Comparison of ENCODE assay signal across 1 cellular context in the genomic region with DNA sequence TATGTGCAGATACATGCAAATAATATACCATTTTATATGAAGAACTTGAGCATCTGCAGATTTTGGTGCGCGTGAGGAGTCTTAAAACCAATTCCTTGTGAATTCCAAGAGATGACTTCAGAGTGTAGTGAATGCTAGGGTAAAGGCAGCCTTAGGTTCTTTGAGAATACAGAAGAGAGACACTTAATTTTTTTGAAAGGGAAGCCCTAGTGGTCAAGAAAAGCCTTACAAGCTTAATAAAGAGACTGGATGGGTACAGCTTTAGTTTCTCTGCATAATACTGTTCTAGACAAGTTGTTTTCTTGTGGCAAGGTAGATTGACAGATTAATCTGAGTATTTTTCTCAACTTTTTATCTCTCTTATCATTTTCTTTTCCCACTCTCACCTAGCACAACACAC.
TF ChIP-seq lines count a peak whose summit lies in the region.

No MANE protein-coding gene starts in this region.

TF ChIP-seq in GM23338, 12 proteins besides CTCF, POLR2A, EP300 and RAD21 (continued from another document):
- TF ChIP-seq, protein P1, sequence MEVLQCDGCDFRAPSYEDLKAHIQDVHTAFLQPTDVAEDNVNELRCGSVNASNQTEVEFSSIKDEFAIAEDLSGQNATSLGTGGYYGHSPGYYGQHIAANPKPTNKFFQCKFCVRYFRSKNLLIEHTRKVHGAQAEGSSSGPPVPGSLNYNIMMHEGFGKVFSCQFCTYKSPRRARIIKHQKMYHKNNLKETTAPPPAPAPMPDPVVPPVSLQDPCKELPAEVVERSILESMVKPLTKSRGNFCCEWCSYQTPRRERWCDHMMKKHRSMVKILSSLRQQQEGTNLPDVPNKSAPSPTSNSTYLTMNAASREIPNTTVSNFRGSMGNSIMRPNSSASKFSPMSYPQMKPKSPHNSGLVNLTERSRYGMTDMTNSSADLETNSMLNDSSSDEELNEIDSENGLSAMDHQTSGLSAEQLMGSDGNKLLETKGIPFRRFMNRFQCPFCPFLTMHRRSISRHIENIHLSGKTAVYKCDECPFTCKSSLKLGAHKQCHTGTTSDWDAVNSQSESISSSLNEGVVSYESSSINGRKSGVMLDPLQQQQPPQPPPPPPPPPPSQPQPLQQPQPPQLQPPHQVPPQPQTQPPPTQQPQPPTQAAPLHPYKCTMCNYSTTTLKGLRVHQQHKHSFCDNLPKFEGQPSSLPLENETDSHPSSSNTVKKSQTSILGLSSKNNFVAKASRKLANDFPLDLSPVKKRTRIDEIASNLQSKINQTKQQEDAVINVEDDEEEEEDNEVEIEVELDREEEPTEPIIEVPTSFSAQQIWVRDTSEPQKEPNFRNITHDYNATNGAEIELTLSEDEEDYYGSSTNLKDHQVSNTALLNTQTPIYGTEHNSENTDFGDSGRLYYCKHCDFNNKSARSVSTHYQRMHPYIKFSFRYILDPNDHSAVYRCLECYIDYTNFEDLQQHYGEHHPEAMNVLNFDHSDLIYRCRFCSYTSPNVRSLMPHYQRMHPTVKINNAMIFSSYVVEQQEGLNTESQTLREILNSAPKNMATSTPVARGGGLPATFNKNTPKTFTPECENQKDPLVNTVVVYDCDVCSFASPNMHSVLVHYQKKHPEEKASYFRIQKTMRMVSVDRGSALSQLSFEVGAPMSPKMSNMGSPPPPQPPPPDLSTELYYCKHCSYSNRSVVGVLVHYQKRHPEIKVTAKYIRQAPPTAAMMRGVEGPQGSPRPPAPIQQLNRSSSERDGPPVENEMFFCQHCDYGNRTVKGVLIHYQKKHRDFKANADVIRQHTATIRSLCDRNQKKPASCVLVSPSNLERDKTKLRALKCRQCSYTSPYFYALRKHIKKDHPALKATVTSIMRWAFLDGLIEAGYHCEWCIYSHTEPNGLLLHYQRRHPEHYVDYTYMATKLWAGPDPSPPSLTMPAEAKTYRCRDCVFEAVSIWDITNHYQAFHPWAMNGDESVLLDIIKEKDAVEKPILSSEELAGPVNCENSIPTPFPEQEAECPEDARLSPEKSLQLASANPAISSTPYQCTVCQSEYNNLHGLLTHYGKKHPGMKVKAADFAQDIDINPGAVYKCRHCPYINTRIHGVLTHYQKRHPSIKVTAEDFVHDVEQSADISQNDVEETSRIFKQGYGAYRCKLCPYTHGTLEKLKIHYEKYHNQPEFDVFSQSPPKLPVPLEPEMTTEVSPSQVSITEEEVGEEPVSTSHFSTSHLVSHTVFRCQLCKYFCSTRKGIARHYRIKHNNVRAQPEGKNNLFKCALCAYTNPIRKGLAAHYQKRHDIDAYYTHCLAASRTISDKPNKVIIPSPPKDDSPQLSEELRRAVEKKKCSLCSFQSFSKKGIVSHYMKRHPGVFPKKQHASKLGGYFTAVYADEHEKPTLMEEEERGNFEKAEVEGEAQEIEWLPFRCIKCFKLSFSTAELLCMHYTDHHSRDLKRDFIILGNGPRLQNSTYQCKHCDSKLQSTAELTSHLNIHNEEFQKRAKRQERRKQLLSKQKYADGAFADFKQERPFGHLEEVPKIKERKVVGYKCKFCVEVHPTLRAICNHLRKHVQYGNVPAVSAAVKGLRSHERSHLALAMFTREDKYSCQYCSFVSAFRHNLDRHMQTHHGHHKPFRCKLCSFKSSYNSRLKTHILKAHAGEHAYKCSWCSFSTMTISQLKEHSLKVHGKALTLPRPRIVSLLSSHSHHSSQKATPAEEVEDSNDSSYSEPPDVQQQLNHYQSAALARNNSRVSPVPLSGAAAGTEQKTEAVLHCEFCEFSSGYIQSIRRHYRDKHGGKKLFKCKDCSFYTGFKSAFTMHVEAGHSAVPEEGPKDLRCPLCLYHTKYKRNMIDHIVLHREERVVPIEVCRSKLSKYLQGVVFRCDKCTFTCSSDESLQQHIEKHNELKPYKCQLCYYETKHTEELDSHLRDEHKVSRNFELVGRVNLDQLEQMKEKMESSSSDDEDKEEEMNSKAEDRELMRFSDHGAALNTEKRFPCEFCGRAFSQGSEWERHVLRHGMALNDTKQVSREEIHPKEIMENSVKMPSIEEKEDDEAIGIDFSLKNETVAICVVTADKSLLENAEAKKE (CRISPR knock-in tag; IDR thresholded peaks at IDR 0.05): no peak
- TF ChIP-seq, protein P2, sequence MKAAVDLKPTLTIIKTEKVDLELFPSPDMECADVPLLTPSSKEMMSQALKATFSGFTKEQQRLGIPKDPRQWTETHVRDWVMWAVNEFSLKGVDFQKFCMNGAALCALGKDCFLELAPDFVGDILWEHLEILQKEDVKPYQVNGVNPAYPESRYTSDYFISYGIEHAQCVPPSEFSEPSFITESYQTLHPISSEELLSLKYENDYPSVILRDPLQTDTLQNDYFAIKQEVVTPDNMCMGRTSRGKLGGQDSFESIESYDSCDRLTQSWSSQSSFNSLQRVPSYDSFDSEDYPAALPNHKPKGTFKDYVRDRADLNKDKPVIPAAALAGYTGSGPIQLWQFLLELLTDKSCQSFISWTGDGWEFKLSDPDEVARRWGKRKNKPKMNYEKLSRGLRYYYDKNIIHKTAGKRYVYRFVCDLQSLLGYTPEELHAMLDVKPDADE (IDR thresholded peaks at IDR 0.05): no peak
- TF ChIP-seq JUNB (IDR thresholded peaks at IDR 0.05; ENCODE audit: unreplicated experiment) (no peak), CREB1 (CRISPR knock-in tag; IDR thresholded peaks at IDR 0.05; ENCODE audit: low read depth) (no peak), POLR2AphosphoS5 (IDR thresholded peaks at IDR 0.05; ENCODE audit: low read depth) (no peak), STAT1 (IDR thresholded peaks at IDR 0.05; ENCODE audit: unreplicated experiment) (no peak)
- TF ChIP-seq, protein P3, sequence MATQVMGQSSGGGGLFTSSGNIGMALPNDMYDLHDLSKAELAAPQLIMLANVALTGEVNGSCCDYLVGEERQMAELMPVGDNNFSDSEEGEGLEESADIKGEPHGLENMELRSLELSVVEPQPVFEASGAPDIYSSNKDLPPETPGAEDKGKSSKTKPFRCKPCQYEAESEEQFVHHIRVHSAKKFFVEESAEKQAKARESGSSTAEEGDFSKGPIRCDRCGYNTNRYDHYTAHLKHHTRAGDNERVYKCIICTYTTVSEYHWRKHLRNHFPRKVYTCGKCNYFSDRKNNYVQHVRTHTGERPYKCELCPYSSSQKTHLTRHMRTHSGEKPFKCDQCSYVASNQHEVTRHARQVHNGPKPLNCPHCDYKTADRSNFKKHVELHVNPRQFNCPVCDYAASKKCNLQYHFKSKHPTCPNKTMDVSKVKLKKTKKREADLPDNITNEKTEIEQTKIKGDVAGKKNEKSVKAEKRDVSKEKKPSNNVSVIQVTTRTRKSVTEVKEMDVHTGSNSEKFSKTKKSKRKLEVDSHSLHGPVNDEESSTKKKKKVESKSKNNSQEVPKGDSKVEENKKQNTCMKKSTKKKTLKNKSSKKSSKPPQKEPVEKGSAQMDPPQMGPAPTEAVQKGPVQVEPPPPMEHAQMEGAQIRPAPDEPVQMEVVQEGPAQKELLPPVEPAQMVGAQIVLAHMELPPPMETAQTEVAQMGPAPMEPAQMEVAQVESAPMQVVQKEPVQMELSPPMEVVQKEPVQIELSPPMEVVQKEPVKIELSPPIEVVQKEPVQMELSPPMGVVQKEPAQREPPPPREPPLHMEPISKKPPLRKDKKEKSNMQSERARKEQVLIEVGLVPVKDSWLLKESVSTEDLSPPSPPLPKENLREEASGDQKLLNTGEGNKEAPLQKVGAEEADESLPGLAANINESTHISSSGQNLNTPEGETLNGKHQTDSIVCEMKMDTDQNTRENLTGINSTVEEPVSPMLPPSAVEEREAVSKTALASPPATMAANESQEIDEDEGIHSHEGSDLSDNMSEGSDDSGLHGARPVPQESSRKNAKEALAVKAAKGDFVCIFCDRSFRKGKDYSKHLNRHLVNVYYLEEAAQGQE (IDR thresholded peaks at IDR 0.05; ENCODE audit: unreplicated experiment): no peak
